Comparison of ENCODE assay signal across 24 cellular contexts in the genomic region with DNA sequence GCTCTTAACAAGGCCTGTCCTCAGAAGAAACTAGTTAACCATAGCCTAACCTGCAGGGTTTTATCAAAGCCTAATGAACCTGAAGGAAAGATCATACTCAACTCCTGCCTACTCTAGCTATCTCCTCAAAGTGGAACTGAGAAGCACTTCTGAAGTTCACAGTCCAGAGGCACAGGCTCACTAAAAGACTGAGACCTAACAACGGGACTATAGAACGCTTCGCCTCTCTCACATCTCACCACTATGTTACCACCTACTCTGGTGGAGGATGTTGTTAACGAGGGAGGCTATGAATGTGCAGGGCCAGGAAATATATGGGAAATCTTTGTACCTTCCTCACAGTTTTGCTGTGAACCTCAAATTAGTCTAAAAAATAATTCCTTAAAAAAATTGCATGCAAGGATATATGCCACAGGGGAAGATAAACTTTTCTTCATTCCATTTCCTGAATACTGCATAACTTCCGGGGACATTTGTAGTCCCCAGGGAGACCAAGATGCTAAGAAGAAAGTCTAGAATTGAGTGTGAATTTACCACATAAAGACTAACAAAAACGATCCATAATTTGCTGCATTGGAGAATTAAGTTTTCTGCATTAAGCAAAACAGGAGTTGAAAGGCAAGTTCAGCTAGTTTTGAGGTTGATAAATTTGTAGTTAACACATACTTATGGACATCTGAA. TPM values are rescaled to one million over a fixed set of nuclear protein-coding genes. Genes with fewer than 3 reads are reported as not detected.
DNase-seq lines count a peak whose midpoint lies in the region; ATAC-seq and TF ChIP-seq lines count a peak whose summit lies in the region.
"Had no signal": no experiment of that assay in that cellular context is flagged by ENCODE, and none has a peak within 500 bp of the region (broad histone marks: within the 10 kb centered on the region; RNA-seq: fewer than 3 reads in every experiment).

No MANE protein-coding gene starts in this region.

- POLR2A ChIA-PET in SK-N-SH (lab: Yijun Ruan, JAX): no interaction called here

- no peak overlapping the region for H3K4me2 ChIP-seq in SK-N-SH

- 91% methylated on average over 6 of the region's 6 CpGs for WGBS in SK-N-SH (ENCODE audit: low lambda C conversion rate)

- H3K36me3 ChIP-seq in SK-N-SH (replicated peaks in 1 of 2; ENCODE audit: control insufficient read depth in 1 of 2, insufficient read depth in 2 of 2, low read length in 1 of 2): no peaks in the 10 kb centered on the region
- H3K36me3 ChIP-seq: esophagus squamous epithelium, gastroesophageal sphincter, uterus had no signal

- no peaks in the 10 kb centered on the region for H4K20me1 ChIP-seq in SK-N-SH (ENCODE audit: insufficient read depth)

- no peak overlapping the region for H3K9ac ChIP-seq in SK-N-SH

- no peak for TF ChIP-seq RAD21 in SK-N-SH (IDR thresholded peaks at IDR 0.05; ENCODE audit: low read length)

- no peak overlapping the region for H3K27ac ChIP-seq in SK-N-SH (ENCODE audit: low read depth in 2 of 2, low read length in 1 of 2)
- H3K27ac ChIP-seq: coronary artery, esophagus squamous epithelium, gastroesophageal sphincter, psoas muscle, testis, uterus had no signal

- peaks cover 0 to 8% of the 10 kb centered on the region in 2 experiments; a peak in 1 of 4 replicates for H3K4me1 ChIP-seq in SK-N-SH (ENCODE audit: control insufficient read depth in 1 of 2, insufficient read depth in 2 of 2, low read depth in 1 of 2, low read length in 1 of 2)
- H3K4me1 ChIP-seq: esophagus squamous epithelium, gastroesophageal sphincter, psoas muscle, testis, uterus had no signal

- DNase-seq in globus pallidus (ENCODE audit: low spot score) (no peak), NCI-H2029 (lab: John Stamatoyannopoulos, UW) (no peak), SK-N-DZ (ENCODE audit: low spot score) (no peak), SK-N-SH (no peak)
- DNase-seq: activated CD4-positive, alpha-beta T cell treated with anti-CD3 and anti-CD28 coated beads for 1 hour; activated naive CD4-positive, alpha-beta T cell treated with anti-CD3 and anti-CD28 coated beads for 36 hours; activated T-cell treated with anti-CD3 and anti-CD28 coated beads, Interleukin-2, amount 50 U/mL, for 4 hours; amniotic stem cell; CD8-positive, alpha-beta memory T cell; DMS53; esophagus squamous epithelium; GDM1; H7; NCI-H187; NCI-H82; psoas muscle; Right ventricle myocardium superior; testis; uterus had no signal

- no peak overlapping the region for H2AFZ ChIP-seq in SK-N-SH (ENCODE audit: low read depth)

- TF ChIP-seq CTCF in SK-N-SH (IDR thresholded peaks at IDR 0.05): no peak

- no peaks in the 10 kb centered on the region for H3K27me3 ChIP-seq in SK-N-SH (ENCODE audit: insufficient read depth)
- H3K27me3 ChIP-seq: esophagus squamous epithelium, gastroesophageal sphincter, testis, uterus had no signal

- ATAC-seq in GM18861 (IDR thresholded peaks at IDR 0.05; ENCODE audit: unreplicated experiment) (peak; percentile 80), GM21619 (IDR thresholded peaks at IDR 0.05; ENCODE audit: unreplicated experiment) (peak; percentile 57), HG03432 (IDR thresholded peaks at IDR 0.05; ENCODE audit: unreplicated experiment) (peak; percentile 61)
- ATAC-seq: activated T-cell treated with anti-CD3 and anti-CD28 coated beads, Interleukin-2, amount 50 U/mL, for 4 hours; gastroesophageal sphincter; psoas muscle had no signal

- H3K79me2 ChIP-seq in SK-N-SH (ENCODE audit: insufficient read depth): no peaks in the 10 kb centered on the region

- TF ChIP-seq EP300 in SK-N-SH (IDR thresholded peaks at IDR 0.05; ENCODE audit: borderline replicate concordance in 1 of 2, low read depth in 1 of 2, low read length in 1 of 2): no peak

- no peaks in the 10 kb centered on the region for H3K9me3 ChIP-seq in SK-N-SH
- H3K9me3 ChIP-seq: esophagus squamous epithelium, gastroesophageal sphincter, psoas muscle, testis, uterus had no signal

- H3K4me3 ChIP-seq in SK-N-SH (ENCODE audit: low read depth in 2 of 2, low read length in 1 of 2): no peak overlapping the region
- H3K4me3 ChIP-seq: coronary artery, esophagus squamous epithelium, gastroesophageal sphincter, psoas muscle, testis, uterus had no signal

- no peaks in the 10 kb centered on the region for H3K9me2 ChIP-seq in SK-N-SH

- H3F3A ChIP-seq in SK-N-SH (replicated peaks; ENCODE audit: insufficient read depth): no peaks in the 10 kb centered on the region

- CTCF ChIA-PET in SK-N-SH (lab: Yijun Ruan, JAX): interaction anchor here (1.0 kb wide), 1 partner anchor 202 kb away, joined by 5 read pairs; no protein-coding TSS in a partner anchor

TF ChIP-seq in SK-N-SH, 30 proteins besides CTCF, POLR2A, EP300 and RAD21:
- TF ChIP-seq FOXJ3 (CRISPR knock-in tag; IDR thresholded peaks at IDR 0.05): no peak
- TF ChIP-seq JUND (IDR thresholded peaks at IDR 0.05): no peak
- TF ChIP-seq, protein P1, sequence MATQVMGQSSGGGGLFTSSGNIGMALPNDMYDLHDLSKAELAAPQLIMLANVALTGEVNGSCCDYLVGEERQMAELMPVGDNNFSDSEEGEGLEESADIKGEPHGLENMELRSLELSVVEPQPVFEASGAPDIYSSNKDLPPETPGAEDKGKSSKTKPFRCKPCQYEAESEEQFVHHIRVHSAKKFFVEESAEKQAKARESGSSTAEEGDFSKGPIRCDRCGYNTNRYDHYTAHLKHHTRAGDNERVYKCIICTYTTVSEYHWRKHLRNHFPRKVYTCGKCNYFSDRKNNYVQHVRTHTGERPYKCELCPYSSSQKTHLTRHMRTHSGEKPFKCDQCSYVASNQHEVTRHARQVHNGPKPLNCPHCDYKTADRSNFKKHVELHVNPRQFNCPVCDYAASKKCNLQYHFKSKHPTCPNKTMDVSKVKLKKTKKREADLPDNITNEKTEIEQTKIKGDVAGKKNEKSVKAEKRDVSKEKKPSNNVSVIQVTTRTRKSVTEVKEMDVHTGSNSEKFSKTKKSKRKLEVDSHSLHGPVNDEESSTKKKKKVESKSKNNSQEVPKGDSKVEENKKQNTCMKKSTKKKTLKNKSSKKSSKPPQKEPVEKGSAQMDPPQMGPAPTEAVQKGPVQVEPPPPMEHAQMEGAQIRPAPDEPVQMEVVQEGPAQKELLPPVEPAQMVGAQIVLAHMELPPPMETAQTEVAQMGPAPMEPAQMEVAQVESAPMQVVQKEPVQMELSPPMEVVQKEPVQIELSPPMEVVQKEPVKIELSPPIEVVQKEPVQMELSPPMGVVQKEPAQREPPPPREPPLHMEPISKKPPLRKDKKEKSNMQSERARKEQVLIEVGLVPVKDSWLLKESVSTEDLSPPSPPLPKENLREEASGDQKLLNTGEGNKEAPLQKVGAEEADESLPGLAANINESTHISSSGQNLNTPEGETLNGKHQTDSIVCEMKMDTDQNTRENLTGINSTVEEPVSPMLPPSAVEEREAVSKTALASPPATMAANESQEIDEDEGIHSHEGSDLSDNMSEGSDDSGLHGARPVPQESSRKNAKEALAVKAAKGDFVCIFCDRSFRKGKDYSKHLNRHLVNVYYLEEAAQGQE (IDR thresholded peaks at IDR 0.05; ENCODE audit: low read depth, low read length): no peak
- TF ChIP-seq POLR2AphosphoS5 (IDR thresholded peaks at IDR 0.05; ENCODE audit: low read depth, low read length): no peak
- TF ChIP-seq SMC3 (IDR thresholded peaks at IDR 0.05; ENCODE audit: low read depth, low read length): no peak

RNA-seq across cellular contexts. Expression of a gene that starts 21.6 kb away (rescaled TPM):
- not detected in 2 replicates for polyA plus RNA-seq in SK-N-DZ (2014; cell fraction: cytosol; rRNA removed)
- polyA plus RNA-seq in SK-N-DZ (2014; cell fraction: nucleus; rRNA removed): not detected in 2 replicates
- polyA plus RNA-seq in SK-N-SH (2012; rRNA removed): not detected in 2 replicates
- polyA plus RNA-seq in SK-N-SH (2012; cell fraction: cytosol; rRNA removed): not detected in 2 replicates
- not detected in 2 replicates for polyA plus RNA-seq in SK-N-SH (2012; cell fraction: nucleus; rRNA removed)
- polyA plus RNA-seq: CD8-positive, alpha-beta memory T cell had no signal

RNA-seq across cellular contexts. Expression of a gene that starts 25.1 kb away (rescaled TPM):
- 0.20 TPM in 1 of 2 replicates, not detected in the other for polyA plus RNA-seq in SK-N-DZ (2014; cell fraction: cytosol; rRNA removed)
- polyA plus RNA-seq in SK-N-DZ (2014; cell fraction: nucleus; rRNA removed): not detected in 2 replicates
- polyA plus RNA-seq in SK-N-SH (2012; rRNA removed): not detected in 2 replicates
- polyA plus RNA-seq in SK-N-SH (2012; cell fraction: cytosol; rRNA removed): 0.01 TPM in 1 of 2 replicates, not detected in the other
- not detected in 2 replicates for polyA plus RNA-seq in SK-N-SH (2012; cell fraction: nucleus; rRNA removed)

RNA-seq across cellular contexts. Expression of a gene that starts 56.0 kb away (rescaled TPM):
- polyA plus RNA-seq in SK-N-DZ (2014; cell fraction: cytosol; rRNA removed): not detected in 2 replicates
- not detected in 2 replicates for polyA plus RNA-seq in SK-N-DZ (2014; cell fraction: nucleus; rRNA removed)
- 0.06 and 0.07 TPM in 2 replicates for polyA plus RNA-seq in SK-N-SH (2012; rRNA removed)
- 0.03 TPM in 2 replicates for polyA plus RNA-seq in SK-N-SH (2012; cell fraction: cytosol; rRNA removed)
- polyA plus RNA-seq in SK-N-SH (2012; cell fraction: nucleus; rRNA removed): not detected in 2 replicates
- polyA plus RNA-seq: CD8-positive, alpha-beta memory T cell had no signal
